8 cellular contexts compared by ENCODE assay signal in the genomic region with DNA sequence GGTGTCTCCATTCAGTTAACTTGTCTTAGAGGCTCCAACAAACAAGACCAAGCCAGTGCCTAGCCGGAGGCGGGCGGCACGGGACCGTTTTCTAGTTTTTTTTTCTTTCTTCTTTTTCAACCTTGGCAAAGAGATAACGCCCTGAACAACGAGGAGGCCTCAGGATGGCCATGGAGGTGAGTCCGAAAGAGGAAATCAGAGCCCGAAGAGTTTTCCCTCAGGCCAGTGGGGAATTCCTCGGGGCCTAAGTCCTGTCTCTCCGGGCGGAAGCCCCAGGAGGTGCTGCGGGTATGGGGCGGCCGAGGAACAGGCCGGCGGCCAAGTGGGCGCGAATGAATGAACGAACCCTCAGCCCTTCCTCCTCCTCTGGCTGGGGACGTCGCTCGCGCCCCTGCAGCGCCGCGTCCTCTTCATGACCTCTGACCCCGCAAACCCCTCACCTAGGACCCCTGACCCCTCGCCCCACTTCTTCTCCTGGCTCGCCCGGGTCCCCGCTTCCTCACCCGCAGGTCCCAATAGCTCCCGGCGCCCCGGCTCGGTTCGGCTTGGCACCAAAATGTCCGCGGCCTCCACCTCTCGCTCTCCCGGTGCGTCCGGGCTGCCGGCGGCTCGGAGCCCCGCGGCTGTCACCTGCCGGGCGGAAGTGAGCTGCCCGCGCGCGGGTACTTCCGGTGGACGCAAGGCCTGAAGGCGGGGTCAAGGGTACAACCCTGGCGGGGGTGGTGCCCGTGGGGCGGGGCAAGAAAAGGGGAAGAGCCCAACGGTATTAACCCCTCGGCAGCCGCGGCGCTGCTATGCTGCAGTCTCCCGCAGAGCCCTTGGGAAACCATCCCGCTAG. TPM values are rescaled to one million over a fixed set of nuclear protein-coding genes. Genes with fewer than 3 reads are reported as not detected.
DNase-seq lines count a peak whose midpoint lies in the region; ATAC-seq and TF ChIP-seq lines count a peak whose summit lies in the region.

A gene (minus strand): TSS at position 650 of the 838 bp plus-strand sequence. CDS start 21,327 bp downstream, outside the sequence.

- peak within 1 kb of the TSS; percentile 86 for H3K4me3 Mint-ChIP-seq in activated CD4-positive, alpha-beta T cell treated with anti-CD3 and anti-CD28 coated beads, Interleukin-2, amount 10 ng/mL, durations not matched to agents 7 days and 5 days

- H3K9me3 Mint-ChIP-seq in activated CD4-positive, alpha-beta T cell treated with anti-CD3 and anti-CD28 coated beads, Interleukin-2, amount 10 ng/mL, durations not matched to agents 7 days and 5 days = no peaks in the 10 kb centered on the region

- H3K27ac Mint-ChIP-seq in activated CD4-positive, alpha-beta T cell treated with anti-CD3 and anti-CD28 coated beads, Interleukin-2, amount 10 ng/mL, durations not matched to agents 7 days and 5 days = peak within 1 kb of the TSS; percentile 94

- peaks cover 6% of the 10 kb centered on the region for H3K36me3 Mint-ChIP-seq in activated CD4-positive, alpha-beta T cell treated with anti-CD3 and anti-CD28 coated beads, Interleukin-2, amount 10 ng/mL, durations not matched to agents 7 days and 5 days (ENCODE audit: low read depth)

- H3K27me3 ChIP-seq in BJ (ENCODE audit: control insufficient read depth, insufficient read depth, low read length) = no peaks in the 10 kb centered on the region

- peak within 1 kb of the TSS; percentile 77 for H3K4me3 ChIP-seq in BJ (ENCODE audit: low read depth, low read length)
- peak within 1 kb of the TSS; percentile 87 for H3K4me3 ChIP-seq in coronary artery

- DNase-seq in BJ (ENCODE audit: low read depth) (peak; percentile 49), NCI-H69 (lab: John Stamatoyannopoulos, UW) (peak; percentile 99), coronary artery (ENCODE audit: low spot score) (peak; percentile 91), left colon (peak; percentile 97 to 98)
- DNase-seq in activated CD4-positive, alpha-beta T cell treated with anti-CD3 and anti-CD28 coated beads, Interleukin-2, amount 10 ng/mL, durations not matched to agents 7 days and 5 days = peak; percentile 96
- peak; percentile 96 for DNase-seq in stimulated activated CD4-positive, alpha-beta T cell treated with anti-CD3 and anti-CD28 coated beads, Interleukin-1b, Interleukin-23, amount 100 ng/mL, for 48 hours

- no peaks in the 10 kb centered on the region for H3K27me3 Mint-ChIP-seq in activated CD4-positive, alpha-beta T cell treated with anti-CD3 and anti-CD28 coated beads, Interleukin-2, amount 10 ng/mL, durations not matched to agents 7 days and 5 days

- TF ChIP-seq CTCF in BJ (IDR thresholded peaks at IDR 0.05; ENCODE audit: insufficient read depth, low read depth, low read length) = peak; percentile 11; the same call in 1 of the 2 replicates
- TF ChIP-seq CTCF in coronary artery (IDR thresholded peaks at IDR 0.05) = no peak

- peak within 1 kb of the TSS; percentile 62 to 90 for H3K27ac ChIP-seq in coronary artery

- POLR2A ChIA-PET in BJ (lab: Charles Lee) = no interaction called here
- POLR2A ChIA-PET in activated CD4-positive, alpha-beta T cell treated with anti-CD3 and anti-CD28 coated beads, Interleukin-2, amount 10 ng/mL, durations not matched to agents 7 days and 5 days (lab: Charles Lee) = interaction anchor here (0.6 kb wide), 1 partner anchor 1837 kb away, joined by 3 read pairs; no protein-coding TSS in a partner anchor

- ATAC-seq in GM19328 (IDR thresholded peaks at IDR 0.05; ENCODE audit: unreplicated experiment) (peak; percentile 80), HG03520 (IDR thresholded peaks at IDR 0.05; ENCODE audit: unreplicated experiment) (peak; percentile 75), left colon (peak; percentile 93)

- CTCF ChIA-PET in BJ (lab: Yijun Ruan, JAX) = interaction anchor here (1.1 to 1.4 kb wide), 3 partner anchors 10 to 81 kb away, joined by 3 read pairs; no protein-coding TSS in a partner anchor
- CTCF ChIA-PET in activated CD4-positive, alpha-beta T cell treated with anti-CD3 and anti-CD28 coated beads, Interleukin-2, amount 10 ng/mL, durations not matched to agents 7 days and 5 days (lab: Charles Lee) = interaction anchor here (0.8 to 1.2 kb wide), 3 partner anchors 11 to 200 kb away, joined by 3 read pairs; no protein-coding TSS in a partner anchor

- peaks cover 5% of the 10 kb centered on the region; the same call in 1 of the 2 replicates for H3K36me3 ChIP-seq in BJ (ENCODE audit: control insufficient read depth, insufficient read depth, low read length)

- peaks cover 42% of the 10 kb centered on the region for H3K4me1 Mint-ChIP-seq in activated CD4-positive, alpha-beta T cell treated with anti-CD3 and anti-CD28 coated beads, Interleukin-2, amount 10 ng/mL, durations not matched to agents 7 days and 5 days

- intact Hi-C loops in left colon (cut with DNase I, micrococcal nuclease) = no loop called here

RNA-seq across cellular contexts. Expression of the gene that starts here (rescaled TPM):
- polyA plus RNA-seq in BJ (2011; rRNA removed) = 40.1 and 75.0 TPM in 2 replicates
- 93.5 and 116 TPM in 2 replicates for polyA minus RNA-seq in BJ (2011; rRNA and poly(A)+ RNA removed)
- total RNA-seq in activated CD4-positive, alpha-beta T cell treated with anti-CD3 and anti-CD28 coated beads, Interleukin-2, amount 10 ng/mL, durations not matched to agents 7 days and 5 days = 10 to 100 TPM; 74.8 to 78.0 TPM
- total RNA-seq in left colon = 100 to 1,000 TPM in 1 of 2 donors, 10 to 100 TPM in 1; 96.3 to 100 TPM

Comparison
In these comparisons a context has a peak if more than half of its experiments do, and no peak if none do; other contexts are left out.
1. Peak in every context shown above with its lines: DNase-seq, ATAC-seq, H3K4me3 ChIP-seq and H3K27ac ChIP-seq.
2. DNase-seq: peak in every context shown above with its lines; median percentile 99 in NCI-H69; 98 in left colon; 96 in activated CD4-positive, alpha-beta T cell treated with anti-CD3 and anti-CD28 coated beads, Interleukin-2, amount 10 ng/mL, durations not matched to agents 7 days and 5 days; 96 in stimulated activated CD4-positive, alpha-beta T cell treated with anti-CD3 and anti-CD28 coated beads, Interleukin-1b, Interleukin-23, amount 100 ng/mL, for 48 hours; 91 in coronary artery; 49 in BJ.